Comparison of ENCODE assay signal across 9 cellular contexts in genomic region chr5:134541736-134542376, GRCh38. TPM values are rescaled to one million over a fixed set of nuclear protein-coding genes. Genes with fewer than 3 reads are reported as not detected.
DNase-seq lines count a peak whose midpoint lies in the region; ATAC-seq and TF ChIP-seq lines count a peak whose summit lies in the region.
"Had no signal": no experiment of that assay in that cellular context is flagged by ENCODE, and none has a peak within 500 bp of the region (broad histone marks: within the 10 kb centered on the region; RNA-seq: fewer than 3 reads in every experiment).

No MANE protein-coding gene starts in this region.

- no peak overlapping the region for H3K27ac ChIP-seq in DND-41 (ENCODE audit: low read length)

- H3K27ac Mint-ChIP-seq in naive B cell: peak overlapping the region; percentile 51 to 99 (median 95)

- DNase-seq in DND-41: no peak
- peak; percentile 28 for DNase-seq in HuH-7.5 (ENCODE audit: low spot score)
- DNase-seq in cardiac fibroblast (ENCODE audit: low read depth in 2 of 2): peak; percentile 52 to 75
- no peak for DNase-seq in naive B cell
- no peak for DNase-seq in activated CD8-positive, alpha-beta memory T cell treated with anti-CD3 and anti-CD28 coated beads, Interleukin-2, amount 50 U/mL, for 48 hours
- DNase-seq in NCI-H526 (lab: John Stamatoyannopoulos, UW): no peak
- DNase-seq: NCI-H524 had no signal

- no peak for TF ChIP-seq CTCF in DND-41 (IDR thresholded peaks at IDR 0.05; ENCODE audit: borderline replicate concordance, extremely low read depth, low read length, poor library complexity, severe bottlenecking)
- no peak for TF ChIP-seq CTCF in cardiac fibroblast (IDR thresholded peaks at IDR 0.05; ENCODE audit: low read depth, low read length)

- H2AFZ ChIP-seq in DND-41 (ENCODE audit: low read depth, low read length): no peak overlapping the region

- H3K9me3 ChIP-seq in DND-41 (ENCODE audit: insufficient read depth, low read length, severe bottlenecking): no peaks in the 10 kb centered on the region

- H3K9me3 Mint-ChIP-seq in naive B cell: no peaks in the 10 kb centered on the region

- H3K4me2 ChIP-seq in DND-41 (ENCODE audit: insufficient read depth, low read length): no peak overlapping the region

- H4K20me1 ChIP-seq in DND-41 (ENCODE audit: insufficient read depth, low read length): peaks cover 63% of the 10 kb centered on the region

- no peaks in the 10 kb centered on the region for H3K27me3 Mint-ChIP-seq in naive B cell

- peak overlapping the region in 7 of 8 donors; percentile 9 to 82 (median 56) for H3K4me3 Mint-ChIP-seq in naive B cell

- ATAC-seq in DND-41 (ENCODE audit: insufficient read depth, low read depth) (peak; percentile 41; the same call in 1 of the 3 replicates), naive B cell (ENCODE audit: low read depth in 2 of 2) (no peak), GM19395 (IDR thresholded peaks at IDR 0.05; ENCODE audit: unreplicated experiment) (no peak), HG03135 (IDR thresholded peaks at IDR 0.05; ENCODE audit: unreplicated experiment) (no peak)

- no peak overlapping the region for H3K9ac ChIP-seq in DND-41 (ENCODE audit: low read depth, low read length)

- peaks cover 0 to 9% of the 10 kb centered on the region in 2 donors for H3K36me3 Mint-ChIP-seq in naive B cell

- H3K4me1 Mint-ChIP-seq in naive B cell: peaks cover 50 to 87% (median 62%) of the 10 kb centered on the region in 3 donors

- H3K4me1 ChIP-seq in DND-41 (ENCODE audit: insufficient read depth, low read length): no peaks in the 10 kb centered on the region; the same call in 1 of the 2 replicates

- peaks cover 63% of the 10 kb centered on the region for H3K79me2 ChIP-seq in DND-41 (ENCODE audit: insufficient read depth, low read length)

- peaks cover 85% of the 10 kb centered on the region for H3K36me3 ChIP-seq in DND-41 (ENCODE audit: insufficient read depth, low read length)

- H3K27me3 ChIP-seq in DND-41 (ENCODE audit: insufficient read depth, low read length, poor library complexity): no peaks in the 10 kb centered on the region

- H3K4me3 ChIP-seq in DND-41 (ENCODE audit: low read depth in 1 of 2, low read length in 2 of 2) (no peak overlapping the region), cardiac fibroblast (replicated peaks in 1 of 2; ENCODE audit: low read depth in 2 of 2, low read length in 2 of 2) (no peak overlapping the region)

RNA-seq across cellular contexts. Expression of gene JADE2, which starts 16.4 kb away (rescaled TPM):
- polyA plus RNA-seq in naive B cell (ENCODE audit: low read depth in 6 of 6): 10 to 100 TPM in 5 of 6 donors, 1 to 10 TPM in 1; 7.1 to 47.1 (median 27.1) TPM

Comparison
In these comparisons a context has a peak if more than half of its experiments do, and no peak if none do; other contexts are left out.
1. DNase-seq: peak in HuH-7.5 (single experiment) and cardiac fibroblast (2 of 2); none in DND-41 (single experiment), naive B cell (single experiment), activated CD8-positive, alpha-beta memory T cell treated with anti-CD3 and anti-CD28 coated beads, Interleukin-2, amount 50 U/mL, for 48 hours (single experiment) and NCI-H526 (0 of 2).